1 cellular context compared by ENCODE assay signal in genomic region chr2:76984359-76984758, GRCh38.
A peak's percentile ranks its signal among the peaks of the same experiment; 100 is the strongest.
TF ChIP-seq lines count a peak whose summit lies in the region.

No MANE protein-coding gene starts in this region.

TF ChIP-seq in endothelial cell of umbilical vein, 7 proteins besides CTCF, POLR2A, EP300 and RAD21:
- TF ChIP-seq EZH2 (IDR thresholded peaks at IDR 0.05; ENCODE audit: borderline replicate concordance, low read depth, low read length, severe bottlenecking) (no peak), JUN (IDR thresholded peaks at IDR 0.05; ENCODE audit: borderline replicate concordance, insufficient read depth, insufficient read length, low read depth) (no peak), FOS (IDR thresholded peaks at IDR 0.05; ENCODE audit: borderline replicate concordance, insufficient read depth, low read length) (peak; percentile 61), MAX (IDR thresholded peaks at IDR 0.05; ENCODE audit: insufficient read depth, insufficient read length) (no peak), MYC (IDR thresholded peaks at IDR 0.05; ENCODE audit: low read depth, low read length) (no peak), POLR2AphosphoS5 (IDR thresholded peaks at IDR 0.05; ENCODE audit: insufficient read depth, low read depth, low read length) (peak; percentile 19), GATA2 (IDR thresholded peaks at IDR 0.05; ENCODE audit: insufficient read depth, insufficient read length, low read depth, low read length) (peak; percentile 67)
